Comparison of ENCODE assay signal across 19 cellular contexts in genomic region chr14:84859116-84859515, GRCh38.
"Had no signal": no experiment of that assay in that cellular context is flagged by ENCODE, and none has a peak within 500 bp of the region (broad histone marks: within the 10 kb centered on the region; RNA-seq: fewer than 3 reads in every experiment).

No MANE protein-coding gene starts in this region.

- DNase-seq: occipital lobe; ovary; posterior cingulate gyrus; psoas muscle; right cardiac atrium; right lobe of liver; sigmoid colon; small intestine; stimulated activated CD4-positive, alpha-beta T cell treated with anti-CD3 and anti-CD28 coated beads, Interleukin-15, amount 100 ng/mL, for 24 hours; stimulated activated CD4-positive, alpha-beta T cell treated with anti-CD3 and anti-CD28 coated beads, Interleukin-2, amount 100 ng/mL, for 24 hours; stimulated activated CD4-positive, alpha-beta T cell treated with anti-CD3 and anti-CD28 coated beads, Interleukin-2, amount 100 ng/mL, for 48 hours; stimulated activated CD4-positive, alpha-beta T cell treated with anti-CD3 and anti-CD28 coated beads, Interleukin-4, amount 100 ng/mL, for 24 hours; stimulated activated naive B cell treated with anti-CD40 and anti-IgM and Interleukin-4, amounts not matched to agents 10 μg/mL and 1 μg/mL and 100 μg/mL, for 72 hours; stimulated activated naive CD4-positive, alpha-beta T cell treated with Interleukin-2 at 50 U/mL for 16 hours; stomach; thyroid gland; trophoblast cell; upper lobe of left lung had no signal

- ATAC-seq: psoas muscle; right cardiac atrium; right lobe of liver; stimulated activated effector memory CD8-positive, alpha-beta T cell treated with anti-CD3 and anti-CD28 coated beads, Interleukin-12 subunit alpha, Interleukin-12 subunit beta, amount 100 ng/mL, for 72 hours; stimulated activated naive B cell treated with anti-CD40 and anti-IgM and Interleukin-4, amounts not matched to agents 10 μg/mL and 1 μg/mL and 100 μg/mL, for 72 hours had no signal
